In genomic region chr1:230568008-230568407, GRCh38 we compare ENCODE assay signal across 8 cellular contexts.
A peak's percentile ranks its signal among the peaks of the same experiment; 100 is the strongest.
DNase-seq lines count a peak whose midpoint lies in the region; ATAC-seq and TF ChIP-seq lines count a peak whose summit lies in the region.

No MANE protein-coding gene starts in this region.

- no peaks in the 10 kb centered on the region for H3K36me3 ChIP-seq in RWPE2 (ENCODE audit: low read depth)

- no peaks in the 10 kb centered on the region for H3K9me3 ChIP-seq in RWPE2 (ENCODE audit: severe bottlenecking)

- H3K27ac ChIP-seq in RWPE2 (ENCODE audit: poor library complexity, severe bottlenecking): peak overlapping the region; percentile 36

- no peaks in the 10 kb centered on the region for H3K4me1 Mint-ChIP-seq in HFFc6 (ENCODE audit: low read depth)
- peaks cover 0 to 1% (median 0%) of the 10 kb centered on the region in 4 donors for H3K4me1 Mint-ChIP-seq in naive thymus-derived CD8-positive, alpha-beta T cell

- DNase-seq in 8988T (peak; percentile 15), RWPE2 (ENCODE audit: low spot score) (peak; percentile 56), iris pigment epithelial cell (ENCODE audit: low read depth) (peak; percentile 65), NCI-H2029 (lab: John Stamatoyannopoulos, UW) (no peak), HFFc6 (no peak), HuH-7.5 (ENCODE audit: low spot score) (no peak)
- DNase-seq in naive thymus-derived CD8-positive, alpha-beta T cell: no peak

- ATAC-seq in RWPE2 (ENCODE audit: low read depth): peak; percentile 77
- ATAC-seq in naive thymus-derived CD8-positive, alpha-beta T cell: no peak

- H3K4me1 ChIP-seq in RWPE2 (ENCODE audit: insufficient read depth, poor library complexity, severe bottlenecking): peaks cover 38% of the 10 kb centered on the region

- H3K27me3 Mint-ChIP-seq in HFFc6 (ENCODE audit: insufficient read depth): no peaks in the 10 kb centered on the region; the same call in 1 of the 2 replicates
- peaks cover 20 to 50% (median 28%) of the 10 kb centered on the region in 5 donors for H3K27me3 Mint-ChIP-seq in naive thymus-derived CD8-positive, alpha-beta T cell

- no peak overlapping the region for H3K4me3 Mint-ChIP-seq in HFFc6
- H3K4me3 Mint-ChIP-seq in naive thymus-derived CD8-positive, alpha-beta T cell: no peak overlapping the region

- H3K36me3 Mint-ChIP-seq in HFFc6 (ENCODE audit: low read depth): no peaks in the 10 kb centered on the region
- no peaks in the 10 kb centered on the region for H3K36me3 Mint-ChIP-seq in naive thymus-derived CD8-positive, alpha-beta T cell

- H3K27me3 ChIP-seq in RWPE2 (ENCODE audit: insufficient read depth, poor library complexity, severe bottlenecking): no peaks in the 10 kb centered on the region

- peaks cover 30% of the 10 kb centered on the region for H3K9me3 Mint-ChIP-seq in HFFc6
- no peaks in the 10 kb centered on the region for H3K9me3 Mint-ChIP-seq in naive thymus-derived CD8-positive, alpha-beta T cell

- POLR2A ChIA-PET in naive thymus-derived CD8-positive, alpha-beta T cell (lab: Charles Lee): no interaction called here

- H3K4me3 ChIP-seq in GM12875 (ENCODE audit: low read depth, low read length): no peak overlapping the region
- no peak overlapping the region for H3K4me3 ChIP-seq in RWPE2 (ENCODE audit: severe bottlenecking)

- no peak overlapping the region for H3K27ac Mint-ChIP-seq in HFFc6
- no peak overlapping the region for H3K27ac Mint-ChIP-seq in naive thymus-derived CD8-positive, alpha-beta T cell

- TF ChIP-seq CTCF in GM12875 (IDR thresholded peaks at IDR 0.05; ENCODE audit: borderline replicate concordance, insufficient read depth, low read depth, low read length): peak; percentile 37; the same call in 1 of the 2 replicates
- TF ChIP-seq CTCF in RWPE2 (IDR thresholded peaks at IDR 0.05; ENCODE audit: poor library complexity, severe bottlenecking): no peak
- no peak for TF ChIP-seq CTCF in HFFc6 (IDR thresholded peaks at IDR 0.05)

Comparison
In these comparisons a context has a peak if more than half of its experiments do, and no peak if none do; other contexts are left out.
1. DNase-seq: peak in 8988T (single experiment), RWPE2 (single experiment) and iris pigment epithelial cell (single experiment); none in NCI-H2029 (single experiment), HFFc6 (single experiment), naive thymus-derived CD8-positive, alpha-beta T cell (0 of 10) and HuH-7.5 (single experiment).